11 cellular contexts compared by ENCODE assay signal in the genomic region with DNA sequence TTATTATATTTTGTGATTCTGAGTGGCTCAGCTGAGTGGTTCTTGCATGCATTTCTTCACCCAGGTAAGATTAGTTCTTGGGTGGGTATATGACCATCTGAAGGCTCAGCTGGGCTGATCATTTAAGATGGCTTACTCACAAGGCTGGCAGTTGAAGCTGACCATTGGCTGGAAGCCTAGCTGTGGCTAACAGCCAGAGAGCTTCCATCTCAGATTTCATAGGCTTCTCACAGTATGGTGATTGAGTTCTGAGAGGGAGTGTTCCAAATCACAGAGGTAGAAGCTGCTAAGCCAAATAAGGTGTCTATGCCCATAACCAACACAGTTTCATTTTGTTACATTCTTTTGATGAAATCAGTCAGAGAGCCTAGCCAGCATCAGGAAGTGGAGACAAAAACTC.
DNase-seq lines count a peak whose midpoint lies in the region; ATAC-seq lines count a peak whose summit lies in the region.
"Had no signal": no experiment of that assay in that cellular context is flagged by ENCODE, and none has a peak within 500 bp of the region (broad histone marks: within the 10 kb centered on the region; RNA-seq: fewer than 3 reads in every experiment).

No MANE protein-coding gene starts in this region.

- H3K9me3 Mint-ChIP-seq in T-cell, result peaks cover 0 to 12% (median 10%) of the 10 kb centered on the region in 3 donors
- no peaks in the 10 kb centered on the region for H3K9me3 Mint-ChIP-seq in activated CD4-positive, alpha-beta memory T cell treated with anti-CD3 and anti-CD28 coated beads for 36 hours

- H3K27ac Mint-ChIP-seq in T-cell, result no peak overlapping the region
- no peak overlapping the region for H3K27ac Mint-ChIP-seq in activated CD4-positive, alpha-beta memory T cell treated with anti-CD3 and anti-CD28 coated beads for 36 hours
- H3K27ac Mint-ChIP-seq: activated CD4-positive, alpha-beta T cell treated with anti-CD3 and anti-CD28 coated beads, Interleukin-2, amount 10 ng/mL, durations not matched to agents 7 days and 5 days had no signal

- DNase-seq in ELF-1 (ENCODE audit: low read depth, low spot score), result peak; percentile 28
- peak; percentile 80 for DNase-seq in NCI-H2029 (lab: John Stamatoyannopoulos, UW)
- DNase-seq in RKO (ENCODE audit: low spot score), result peak; percentile 5
- peak; percentile 3 for DNase-seq in iris pigment epithelial cell (ENCODE audit: low read depth)
- no peak for DNase-seq in ureter (ENCODE audit: low spot score)
- no peak for DNase-seq in T-cell
- DNase-seq in activated CD4-positive, alpha-beta memory T cell treated with anti-CD3 and anti-CD28 coated beads for 36 hours, result no peak
- DNase-seq: activated CD4-positive, alpha-beta T cell treated with anti-CD3 and anti-CD28 coated beads, Interleukin-2, amount 10 ng/mL, durations not matched to agents 7 days and 5 days; activated gamma-delta T cell; central memory CD4-positive, alpha-beta T cell had no signal

- H3K27me3 Mint-ChIP-seq in T-cell, result no peaks in the 10 kb centered on the region
- no peaks in the 10 kb centered on the region for H3K27me3 Mint-ChIP-seq in activated CD4-positive, alpha-beta memory T cell treated with anti-CD3 and anti-CD28 coated beads for 36 hours
- H3K27me3 Mint-ChIP-seq: activated CD4-positive, alpha-beta T cell treated with anti-CD3 and anti-CD28 coated beads, Interleukin-2, amount 10 ng/mL, durations not matched to agents 7 days and 5 days had no signal

- no peak overlapping the region for H3K4me3 Mint-ChIP-seq in T-cell
- no peak overlapping the region for H3K4me3 Mint-ChIP-seq in activated CD4-positive, alpha-beta memory T cell treated with anti-CD3 and anti-CD28 coated beads for 36 hours
- H3K4me3 Mint-ChIP-seq: activated CD4-positive, alpha-beta T cell treated with anti-CD3 and anti-CD28 coated beads, Interleukin-2, amount 10 ng/mL, durations not matched to agents 7 days and 5 days had no signal

- no peaks in the 10 kb centered on the region for H3K36me3 Mint-ChIP-seq in T-cell
- H3K36me3 Mint-ChIP-seq in activated CD4-positive, alpha-beta memory T cell treated with anti-CD3 and anti-CD28 coated beads for 36 hours, result no peaks in the 10 kb centered on the region

- intact Hi-C loops in activated CD4-positive, alpha-beta memory T cell treated with anti-CD3 and anti-CD28 coated beads for 36 hours (cut with micrococcal nuclease), result no loop called here

- CTCF ChIA-PET in T-cell (lab: Charles Lee), result no interaction called here
- CTCF ChIA-PET in activated CD4-positive, alpha-beta memory T cell treated with anti-CD3 and anti-CD28 coated beads for 36 hours (lab: Charles Lee), result no interaction called here

- no peaks in the 10 kb centered on the region for H3K4me1 Mint-ChIP-seq in T-cell
- no peaks in the 10 kb centered on the region for H3K4me1 Mint-ChIP-seq in activated CD4-positive, alpha-beta memory T cell treated with anti-CD3 and anti-CD28 coated beads for 36 hours (ENCODE audit: low read depth)
- H3K4me1 Mint-ChIP-seq: activated CD4-positive, alpha-beta T cell treated with anti-CD3 and anti-CD28 coated beads, Interleukin-2, amount 10 ng/mL, durations not matched to agents 7 days and 5 days had no signal

- ATAC-seq in T-cell (replicated peaks in 1 of 4) (no peak), HG02970 (IDR thresholded peaks at IDR 0.05; ENCODE audit: low FRiP score, unreplicated experiment) (no peak)

- POLR2A ChIA-PET in T-cell (lab: Charles Lee), result no interaction called here
- POLR2A ChIA-PET in activated CD4-positive, alpha-beta memory T cell treated with anti-CD3 and anti-CD28 coated beads for 36 hours (lab: Charles Lee), result no interaction called here

Comparison
In these comparisons a context has a peak if more than half of its experiments do, and no peak if none do; other contexts are left out.
1. DNase-seq: peak in ELF-1 (single experiment), NCI-H2029 (single experiment), RKO (single experiment) and iris pigment epithelial cell (single experiment); none in ureter (single experiment), T-cell (0 of 34) and activated CD4-positive, alpha-beta memory T cell treated with anti-CD3 and anti-CD28 coated beads for 36 hours (single experiment).